In the genomic region with DNA sequence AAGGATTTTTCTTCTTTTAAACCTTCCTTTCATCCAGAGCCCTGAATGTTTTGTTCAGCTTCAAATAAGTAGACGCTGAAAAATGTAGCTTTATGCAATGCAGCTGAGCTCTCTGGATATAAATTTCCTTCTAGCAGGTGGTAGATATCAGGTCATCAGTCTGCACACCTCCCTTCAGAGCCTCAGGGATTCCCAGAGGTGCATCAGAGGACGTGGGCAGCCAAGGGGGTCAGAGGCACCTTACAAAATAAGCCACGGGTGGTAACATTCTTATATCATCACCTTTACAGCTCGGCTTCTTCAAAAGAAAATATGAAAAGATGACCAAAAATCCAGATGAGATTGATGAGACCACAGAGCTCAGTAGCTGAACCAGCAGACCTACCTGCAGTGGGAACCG, we compare ENCODE assay signal across 16 cellular contexts. TPM values are rescaled to one million over a fixed set of nuclear protein-coding genes. Genes with fewer than 3 reads are reported as not detected.
DNase-seq lines count a peak whose midpoint lies in the region; ATAC-seq, FAIRE-seq and TF ChIP-seq lines count a peak whose summit lies in the region.
"Had no signal": no experiment of that assay in that cellular context is flagged by ENCODE, and none has a peak within 500 bp of the region (broad histone marks: within the 10 kb centered on the region; RNA-seq: fewer than 3 reads in every experiment).

No MANE protein-coding gene starts in this region.

- H3K27me3 Mint-ChIP-seq in HFFc6 (ENCODE audit: insufficient read depth) = no peaks in the 10 kb centered on the region; the same call in 1 of the 2 replicates
- peaks cover 6% of the 10 kb centered on the region for H3K27me3 Mint-ChIP-seq in T-helper 2 cell treated with Interferon-gamma antibody and Interleukin-4, amounts not matched to agents 5 μg/mL and 100 μg/mL, for 36 hours (ENCODE audit: low read depth)
- no peaks in the 10 kb centered on the region for H3K27me3 Mint-ChIP-seq in GM23338 (ENCODE audit: insufficient read depth, low read depth, poor library complexity)

- FAIRE-seq in frontal cortex (lab: Jason Lieb, UNC) = no peak
- FAIRE-seq: A204.1 had no signal

- no peak overlapping the region for H3K4me3 ChIP-seq in GM23338

- peak overlapping the region; percentile 43; the same call in 1 of the 2 replicates for H3K27ac Mint-ChIP-seq in HFFc6
- peak overlapping the region; percentile 41 for H3K27ac Mint-ChIP-seq in T-helper 2 cell treated with Interferon-gamma antibody and Interleukin-4, amounts not matched to agents 5 μg/mL and 100 μg/mL, for 36 hours
- no peak overlapping the region for H3K27ac Mint-ChIP-seq in GM23338

- no peak for TF ChIP-seq CTCF in HFFc6 (IDR thresholded peaks at IDR 0.05)
- no peak for TF ChIP-seq CTCF in GM23338 (conservative IDR thresholded peaks at IDR 0.05; ENCODE audit: low read depth in 2 of 2)

- no peaks in the 10 kb centered on the region for H3K4me1 ChIP-seq in GM23338 (ENCODE audit: insufficient read depth)

- H3K9me3 Mint-ChIP-seq in HFFc6 = no peaks in the 10 kb centered on the region
- H3K9me3 Mint-ChIP-seq in T-helper 2 cell treated with Interferon-gamma antibody and Interleukin-4, amounts not matched to agents 5 μg/mL and 100 μg/mL, for 36 hours = no peaks in the 10 kb centered on the region
- H3K9me3 Mint-ChIP-seq in GM23338 = no peaks in the 10 kb centered on the region

- no peaks in the 10 kb centered on the region for H3K9me2 ChIP-seq in GM23338 (ENCODE audit: insufficient read depth)

- DNase-seq in activated CD4-positive, alpha-beta T cell treated with anti-CD3 and anti-CD28 coated beads for 48 hours = peak; percentile 23
- DNase-seq in activated CD4-positive, alpha-beta T cell treated with anti-CD3 and anti-CD28 coated beads for 4 hours = no peak
- DNase-seq in HFFc6 (no peak), GM23338 (ENCODE audit: low spot score) (no peak), frontal cortex (ENCODE audit: low spot score in 2 of 2) (no peak), NCI-H2107 treated with DMSO at 0.1 percent for 48 hours (lab: John Stamatoyannopoulos, UW; ENCODE audit: unreplicated experiment) (no peak)
- no peak for DNase-seq in T-helper 2 cell treated with Interferon-gamma antibody and Interleukin-4, amounts not matched to agents 5 μg/mL and 100 μg/mL, for 36 hours (ENCODE audit: low spot score)
- peak; percentile 37 for DNase-seq in stimulated activated CD8-positive, alpha-beta memory T cell treated with anti-CD3 and anti-CD28 coated beads, Interleukin-4, amount 100 ng/mL, for 48 hours
- DNase-seq: COR-L47, H7, NCI-H1417 treated with DMSO at 0.1 percent for 48 hours, NCI-H2029 treated with DMSO at 0.1 percent for 48 hours, NCI-H524 had no signal

- no peak for ATAC-seq in GM23338

- H2AFZ ChIP-seq in GM23338 = no peak overlapping the region

- H3K4me3 Mint-ChIP-seq in HFFc6 = no peak overlapping the region
- H3K4me3 Mint-ChIP-seq in T-helper 2 cell treated with Interferon-gamma antibody and Interleukin-4, amounts not matched to agents 5 μg/mL and 100 μg/mL, for 36 hours = peak overlapping the region; percentile 72
- H3K4me3 Mint-ChIP-seq in GM23338 = no peak overlapping the region

- H3K4me1 Mint-ChIP-seq in HFFc6 (ENCODE audit: low read depth) (peaks cover 45% of the 10 kb centered on the region), GM23338 (no peaks in the 10 kb centered on the region)
- peaks cover 52% of the 10 kb centered on the region for H3K4me1 Mint-ChIP-seq in T-helper 2 cell treated with Interferon-gamma antibody and Interleukin-4, amounts not matched to agents 5 μg/mL and 100 μg/mL, for 36 hours (ENCODE audit: low read depth)

- H3K27me3 ChIP-seq in GM23338 (ENCODE audit: insufficient read depth) = no peaks in the 10 kb centered on the region

- H3K27ac ChIP-seq in GM23338 (ENCODE audit: low read depth) = no peak overlapping the region
- H3K27ac ChIP-seq: C4-2B, RWPE1 had no signal

- no peak overlapping the region for H3K4me2 ChIP-seq in GM23338

- H4K20me1 ChIP-seq in GM23338 (replicated peaks; ENCODE audit: insufficient read depth) = no peaks in the 10 kb centered on the region

- no peaks in the 10 kb centered on the region for H3F3A ChIP-seq in GM23338 (replicated peaks; ENCODE audit: low read depth)

- peaks cover 18% of the 10 kb centered on the region for H3K36me3 Mint-ChIP-seq in HFFc6 (ENCODE audit: low read depth)
- peaks cover 39% of the 10 kb centered on the region for H3K36me3 Mint-ChIP-seq in T-helper 2 cell treated with Interferon-gamma antibody and Interleukin-4, amounts not matched to agents 5 μg/mL and 100 μg/mL, for 36 hours (ENCODE audit: low read depth)
- H3K36me3 Mint-ChIP-seq in GM23338 (ENCODE audit: low read depth) = no peaks in the 10 kb centered on the region

- no peaks in the 10 kb centered on the region for H3K36me3 ChIP-seq in GM23338 (ENCODE audit: insufficient read depth)

- H3K79me2 ChIP-seq in GM23338 (replicated peaks; ENCODE audit: insufficient read depth) = no peaks in the 10 kb centered on the region

TF ChIP-seq in GM23338, 12 proteins besides CTCF, POLR2A, EP300 and RAD21:
- TF ChIP-seq JUNB (IDR thresholded peaks at IDR 0.05; ENCODE audit: unreplicated experiment) (no peak), ZNF331 (CRISPR knock-in tag; IDR thresholded peaks at IDR 0.05; ENCODE audit: low read depth) (no peak), POLR2AphosphoS5 (IDR thresholded peaks at IDR 0.05; ENCODE audit: low read depth) (no peak), EZH2phosphoT487 (IDR thresholded peaks at IDR 0.05; ENCODE audit: unreplicated experiment) (no peak)
- TF ChIP-seq, protein P1, sequence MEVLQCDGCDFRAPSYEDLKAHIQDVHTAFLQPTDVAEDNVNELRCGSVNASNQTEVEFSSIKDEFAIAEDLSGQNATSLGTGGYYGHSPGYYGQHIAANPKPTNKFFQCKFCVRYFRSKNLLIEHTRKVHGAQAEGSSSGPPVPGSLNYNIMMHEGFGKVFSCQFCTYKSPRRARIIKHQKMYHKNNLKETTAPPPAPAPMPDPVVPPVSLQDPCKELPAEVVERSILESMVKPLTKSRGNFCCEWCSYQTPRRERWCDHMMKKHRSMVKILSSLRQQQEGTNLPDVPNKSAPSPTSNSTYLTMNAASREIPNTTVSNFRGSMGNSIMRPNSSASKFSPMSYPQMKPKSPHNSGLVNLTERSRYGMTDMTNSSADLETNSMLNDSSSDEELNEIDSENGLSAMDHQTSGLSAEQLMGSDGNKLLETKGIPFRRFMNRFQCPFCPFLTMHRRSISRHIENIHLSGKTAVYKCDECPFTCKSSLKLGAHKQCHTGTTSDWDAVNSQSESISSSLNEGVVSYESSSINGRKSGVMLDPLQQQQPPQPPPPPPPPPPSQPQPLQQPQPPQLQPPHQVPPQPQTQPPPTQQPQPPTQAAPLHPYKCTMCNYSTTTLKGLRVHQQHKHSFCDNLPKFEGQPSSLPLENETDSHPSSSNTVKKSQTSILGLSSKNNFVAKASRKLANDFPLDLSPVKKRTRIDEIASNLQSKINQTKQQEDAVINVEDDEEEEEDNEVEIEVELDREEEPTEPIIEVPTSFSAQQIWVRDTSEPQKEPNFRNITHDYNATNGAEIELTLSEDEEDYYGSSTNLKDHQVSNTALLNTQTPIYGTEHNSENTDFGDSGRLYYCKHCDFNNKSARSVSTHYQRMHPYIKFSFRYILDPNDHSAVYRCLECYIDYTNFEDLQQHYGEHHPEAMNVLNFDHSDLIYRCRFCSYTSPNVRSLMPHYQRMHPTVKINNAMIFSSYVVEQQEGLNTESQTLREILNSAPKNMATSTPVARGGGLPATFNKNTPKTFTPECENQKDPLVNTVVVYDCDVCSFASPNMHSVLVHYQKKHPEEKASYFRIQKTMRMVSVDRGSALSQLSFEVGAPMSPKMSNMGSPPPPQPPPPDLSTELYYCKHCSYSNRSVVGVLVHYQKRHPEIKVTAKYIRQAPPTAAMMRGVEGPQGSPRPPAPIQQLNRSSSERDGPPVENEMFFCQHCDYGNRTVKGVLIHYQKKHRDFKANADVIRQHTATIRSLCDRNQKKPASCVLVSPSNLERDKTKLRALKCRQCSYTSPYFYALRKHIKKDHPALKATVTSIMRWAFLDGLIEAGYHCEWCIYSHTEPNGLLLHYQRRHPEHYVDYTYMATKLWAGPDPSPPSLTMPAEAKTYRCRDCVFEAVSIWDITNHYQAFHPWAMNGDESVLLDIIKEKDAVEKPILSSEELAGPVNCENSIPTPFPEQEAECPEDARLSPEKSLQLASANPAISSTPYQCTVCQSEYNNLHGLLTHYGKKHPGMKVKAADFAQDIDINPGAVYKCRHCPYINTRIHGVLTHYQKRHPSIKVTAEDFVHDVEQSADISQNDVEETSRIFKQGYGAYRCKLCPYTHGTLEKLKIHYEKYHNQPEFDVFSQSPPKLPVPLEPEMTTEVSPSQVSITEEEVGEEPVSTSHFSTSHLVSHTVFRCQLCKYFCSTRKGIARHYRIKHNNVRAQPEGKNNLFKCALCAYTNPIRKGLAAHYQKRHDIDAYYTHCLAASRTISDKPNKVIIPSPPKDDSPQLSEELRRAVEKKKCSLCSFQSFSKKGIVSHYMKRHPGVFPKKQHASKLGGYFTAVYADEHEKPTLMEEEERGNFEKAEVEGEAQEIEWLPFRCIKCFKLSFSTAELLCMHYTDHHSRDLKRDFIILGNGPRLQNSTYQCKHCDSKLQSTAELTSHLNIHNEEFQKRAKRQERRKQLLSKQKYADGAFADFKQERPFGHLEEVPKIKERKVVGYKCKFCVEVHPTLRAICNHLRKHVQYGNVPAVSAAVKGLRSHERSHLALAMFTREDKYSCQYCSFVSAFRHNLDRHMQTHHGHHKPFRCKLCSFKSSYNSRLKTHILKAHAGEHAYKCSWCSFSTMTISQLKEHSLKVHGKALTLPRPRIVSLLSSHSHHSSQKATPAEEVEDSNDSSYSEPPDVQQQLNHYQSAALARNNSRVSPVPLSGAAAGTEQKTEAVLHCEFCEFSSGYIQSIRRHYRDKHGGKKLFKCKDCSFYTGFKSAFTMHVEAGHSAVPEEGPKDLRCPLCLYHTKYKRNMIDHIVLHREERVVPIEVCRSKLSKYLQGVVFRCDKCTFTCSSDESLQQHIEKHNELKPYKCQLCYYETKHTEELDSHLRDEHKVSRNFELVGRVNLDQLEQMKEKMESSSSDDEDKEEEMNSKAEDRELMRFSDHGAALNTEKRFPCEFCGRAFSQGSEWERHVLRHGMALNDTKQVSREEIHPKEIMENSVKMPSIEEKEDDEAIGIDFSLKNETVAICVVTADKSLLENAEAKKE (CRISPR knock-in tag; IDR thresholded peaks at IDR 0.05) = no peak
TF ChIP-seq in GM23338: peak in this region for 0.

RNA-seq across cellular contexts. Expression of gene MOCS2, which starts 19.3 kb away (rescaled TPM):
- 10 to 100 TPM; 51.2 to 58.7 (median 54.9) TPM for total RNA-seq in HFFc6 (2021; fragmentation: NEBNext Ultra II Directional; extraction: Animal tissue kit (Norgen Biotek cat#: 25700))
- 18.3 and 19.1 TPM in 2 replicates for total RNA-seq in GM23338 (2014; rRNA removed; shearing (Covaris generic))
- 35.8 and 41.8 TPM in 2 replicates for polyA plus RNA-seq in GM23338 (2016; fragmentation: Nextera tagmentation; extraction: Ambion mirVana)
- 28.9 TPM for total RNA-seq in frontal cortex

Comparison
In these comparisons a context has a peak if more than half of its experiments do, and no peak if none do; other contexts are left out.
1. DNase-seq: peak in activated CD4-positive, alpha-beta T cell treated with anti-CD3 and anti-CD28 coated beads for 48 hours (single experiment) and stimulated activated CD8-positive, alpha-beta memory T cell treated with anti-CD3 and anti-CD28 coated beads, Interleukin-4, amount 100 ng/mL, for 48 hours (single experiment); none in activated CD4-positive, alpha-beta T cell treated with anti-CD3 and anti-CD28 coated beads for 4 hours (0 of 2), HFFc6 (single experiment), T-helper 2 cell treated with Interferon-gamma antibody and Interleukin-4, amounts not matched to agents 5 μg/mL and 100 μg/mL, for 36 hours (single experiment), GM23338 (single experiment), frontal cortex (0 of 2) and NCI-H2107 treated with DMSO at 0.1 percent for 48 hours (single experiment).